31 cellular contexts compared by ENCODE assay signal in genomic region chr15:36901012-36901411, GRCh38.
"Had no signal": no experiment of that assay in that cellular context is flagged by ENCODE, and none has a peak within 500 bp of the region (broad histone marks: within the 10 kb centered on the region; RNA-seq: fewer than 3 reads in every experiment).

No MANE protein-coding gene starts in this region.

- H3K4me1 Mint-ChIP-seq: activated T-helper 17 cell treated with anti-CD3 and anti-CD28 coated beads, Interleukin-2, amount 50 U/mL, for 72 hours; immature natural killer cell had no signal

- H3K4me3 Mint-ChIP-seq: activated CD8-positive, alpha-beta T cell treated with anti-CD3 and anti-CD28 coated beads for 36 hours; activated T-cell treated with anti-CD3 and anti-CD28 coated beads, Interleukin-2, amount 50 U/mL, for 4 hours; activated T-helper 17 cell treated with anti-CD3 and anti-CD28 coated beads, Interleukin-2, amount 50 U/mL, for 72 hours; immature natural killer cell; natural killer cell treated with Interleukin-12 subunit alpha and Interleukin-12 subunit beta and Interleukin-15 and Interleukin-18, amount 100 ng/mL, for 72 hours; WTC11 had no signal

- H3K9me3 Mint-ChIP-seq: activated CD8-positive, alpha-beta T cell treated with anti-CD3 and anti-CD28 coated beads for 36 hours; activated T-cell treated with anti-CD3 and anti-CD28 coated beads, Interleukin-2, amount 50 U/mL, for 4 hours; activated T-helper 17 cell treated with anti-CD3 and anti-CD28 coated beads, Interleukin-2, amount 50 U/mL, for 72 hours; WTC11 had no signal

- ATAC-seq: activated CD8-positive, alpha-beta T cell treated with anti-CD3 and anti-CD28 coated beads for 36 hours; activated T-cell treated with anti-CD3 and anti-CD28 coated beads, Interleukin-2, amount 50 U/mL, for 4 hours; activated T-helper 17 cell treated with anti-CD3 and anti-CD28 coated beads, Interleukin-2, amount 50 U/mL, for 72 hours; gastrocnemius medialis; lower lobe of right lung; mucosa of descending colon; natural killer cell treated with Interleukin-12 subunit alpha and Interleukin-12 subunit beta and Interleukin-15 and Interleukin-18, amount 100 ng/mL, for 72 hours; psoas muscle; SK-N-SH treated with all-trans-retinoic acid at 6 μM for 48 hours; WTC11 had no signal

- H3K36me3 Mint-ChIP-seq: immature natural killer cell; natural killer cell treated with Interleukin-12 subunit alpha and Interleukin-12 subunit beta and Interleukin-15 and Interleukin-18, amount 100 ng/mL, for 72 hours; WTC11 had no signal

- H3K4me3 ChIP-seq: colonic mucosa, esophagus squamous epithelium, gastrocnemius medialis, lower lobe of right lung, mucosa of descending colon, ovary, psoas muscle, spleen, tibial nerve had no signal

- H3K4me1 ChIP-seq: colonic mucosa, gastrocnemius medialis, lower lobe of right lung, psoas muscle, spleen, tibial nerve had no signal

- H3K9me3 ChIP-seq: colonic mucosa, esophagus squamous epithelium, gastrocnemius medialis, lower lobe of right lung, mucosa of descending colon, ovary, psoas muscle, spleen, tibial nerve had no signal

- H3K27ac Mint-ChIP-seq: activated CD8-positive, alpha-beta T cell treated with anti-CD3 and anti-CD28 coated beads for 36 hours; activated T-helper 17 cell treated with anti-CD3 and anti-CD28 coated beads, Interleukin-2, amount 50 U/mL, for 72 hours; immature natural killer cell; natural killer cell treated with Interleukin-12 subunit alpha and Interleukin-12 subunit beta and Interleukin-15 and Interleukin-18, amount 100 ng/mL, for 72 hours; WTC11 had no signal

- H3K27me3 ChIP-seq: colonic mucosa, esophagus squamous epithelium, ovary, spleen, tibial nerve had no signal

- FAIRE-seq: bronchial epithelial cell, endometrium, urothelium cell line had no signal

- DNase-seq: activated CD4-positive, alpha-beta T cell treated with anti-CD3 and anti-CD28 coated beads, Interleukin-2, amount 50 U/mL, for 1 hour; activated CD8-positive, alpha-beta T cell treated with anti-CD3 and anti-CD28 coated beads for 36 hours; activated gamma-delta T cell treated with Interleukin-2 at 50 U/mL for 16 hours; activated naive CD4-positive, alpha-beta T cell treated with anti-CD3 and anti-CD28 coated beads, Interleukin-2, amount 50 U/mL, for 16 hours; activated T-cell treated with anti-CD3 and anti-CD28 coated beads, Interleukin-2, amount 50 U/mL, for 4 hours; amniotic stem cell; cerebellar nuclear complex; colonic mucosa; effector CD8-positive, alpha-beta T cell; esophagus squamous epithelium; gastrocnemius medialis; glutamatergic neuron; hippocampal formation; immature natural killer cell; lower lobe of right lung; mesenchymal stem cell; mucosa of descending colon; ovary; psoas muscle; spleen; stimulated activated naive CD4-positive, alpha-beta T cell; T-helper 2 cell had no signal

- H3K36me3 ChIP-seq: colonic mucosa, gastrocnemius medialis, lower lobe of right lung, ovary, spleen, tibial nerve had no signal

- H3K27ac ChIP-seq: colonic mucosa, epithelial cell of prostate, esophagus squamous epithelium, gastrocnemius medialis, lower lobe of right lung, ovary, psoas muscle, spleen, tibial nerve had no signal
